10 cellular contexts compared by ENCODE assay signal in the genomic region with DNA sequence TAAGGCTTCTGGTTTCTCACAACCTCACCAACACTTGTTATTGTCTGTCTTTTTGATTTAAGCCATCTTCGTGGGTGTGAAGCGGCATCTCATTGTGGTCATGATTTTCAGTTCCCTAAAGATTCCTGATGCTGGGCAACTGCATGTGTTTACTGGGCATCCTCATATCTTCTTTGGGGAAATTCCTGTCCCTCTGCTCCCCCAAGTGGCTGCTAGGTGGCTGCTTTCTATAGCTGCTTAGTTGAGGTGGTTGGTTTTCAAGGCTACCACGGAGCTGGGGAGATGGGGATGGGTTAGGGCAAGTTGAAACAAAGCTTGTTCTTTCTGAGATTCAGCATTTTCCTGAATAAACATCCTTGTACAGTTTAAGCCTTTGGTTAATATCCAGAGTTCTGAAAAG.
DNase-seq lines count a peak whose midpoint lies in the region; ATAC-seq, FAIRE-seq and TF ChIP-seq lines count a peak whose summit lies in the region.
"Had no signal": no experiment of that assay in that cellular context is flagged by ENCODE, and none has a peak within 500 bp of the region (broad histone marks: within the 10 kb centered on the region; RNA-seq: fewer than 3 reads in every experiment).

No MANE protein-coding gene starts in this region.

- no peak overlapping the region for H3K27ac ChIP-seq in mesenchymal stem cell (ENCODE audit: low read length, poor library complexity, severe bottlenecking)
- H3K27ac ChIP-seq: lower lobe of right lung had no signal

- H3K9me3 Mint-ChIP-seq in MCF 10A (ENCODE audit: unreplicated experiment) = no peaks in the 10 kb centered on the region
- no peaks in the 10 kb centered on the region for H3K9me3 Mint-ChIP-seq in naive thymus-derived CD8-positive, alpha-beta T cell
- H3K9me3 Mint-ChIP-seq: activated naive CD8-positive, alpha-beta T cell treated with anti-CD3 and anti-CD28 coated beads, Interleukin-2, amount 10 ng/mL, durations not matched to agents 7 days and 5 days had no signal

- peak; percentile 68 for DNase-seq in HT-29 (ENCODE audit: low spot score)
- peak; percentile 68 for DNase-seq in MCF 10A (ENCODE audit: unreplicated experiment)
- DNase-seq in mesenchymal stem cell = peak; percentile 25
- DNase-seq in naive thymus-derived CD8-positive, alpha-beta T cell = no peak
- DNase-seq in glomerular visceral epithelial cell (ENCODE audit: extremely low spot score) = no peak
- DNase-seq: activated naive CD8-positive, alpha-beta T cell treated with anti-CD3 and anti-CD28 coated beads, Interleukin-2, amount 10 ng/mL, durations not matched to agents 7 days and 5 days; lower lobe of right lung had no signal

- POLR2A ChIA-PET in MCF 10A (lab: Yijun Ruan, JAX) = interaction anchor here (0.7 to 3.2 kb wide), 15 partner anchors 13 to 431 kb away, joined by 3 to 32 read pairs (median 4); a partner anchor contains a TSS
- POLR2A ChIA-PET in naive thymus-derived CD8-positive, alpha-beta T cell (lab: Charles Lee) = no interaction called here

- no peak overlapping the region for H2BK12ac ChIP-seq in mesenchymal stem cell (ENCODE audit: low read length in 2 of 2)

- H3K9me3 ChIP-seq in mesenchymal stem cell (ENCODE audit: control insufficient read depth, low read length) = no peaks in the 10 kb centered on the region
- H3K9me3 ChIP-seq: lower lobe of right lung had no signal

- no peaks in the 10 kb centered on the region for H3K36me3 ChIP-seq in mesenchymal stem cell (ENCODE audit: control insufficient read depth in 1 of 2, insufficient read depth in 2 of 2, low read depth in 1 of 2, low read length in 2 of 2)
- H3K36me3 ChIP-seq: lower lobe of right lung had no signal

- no peak overlapping the region for H3K18ac ChIP-seq in mesenchymal stem cell (ENCODE audit: low read depth in 1 of 2, low read length in 2 of 2)

- CTCF ChIA-PET in MCF 10A (lab: Yijun Ruan, JAX) = interaction anchor here (0.5 to 2.7 kb wide), 25 partner anchors 16 to 1696 kb away, joined by 3 to 27 read pairs (median 3); no protein-coding TSS in a partner anchor

- peak; percentile 37 for TF ChIP-seq CTCF in MCF 10A (IDR thresholded peaks at IDR 0.05; ENCODE audit: unreplicated experiment)

- H3K4me2 ChIP-seq in mesenchymal stem cell (ENCODE audit: low read length, poor library complexity, severe bottlenecking) = no peak overlapping the region

- peaks cover 6% of the 10 kb centered on the region for H3K4me1 ChIP-seq in mesenchymal stem cell (ENCODE audit: control insufficient read depth, insufficient read depth, low read depth, low read length)
- H3K4me1 ChIP-seq: lower lobe of right lung had no signal

- H3K27me3 Mint-ChIP-seq in MCF 10A (ENCODE audit: insufficient read depth, unreplicated experiment) = no peaks in the 10 kb centered on the region
- peaks cover 0 to 3% (median 0%) of the 10 kb centered on the region in 5 donors for H3K27me3 Mint-ChIP-seq in naive thymus-derived CD8-positive, alpha-beta T cell
- H3K27me3 Mint-ChIP-seq: activated naive CD8-positive, alpha-beta T cell treated with anti-CD3 and anti-CD28 coated beads, Interleukin-2, amount 10 ng/mL, durations not matched to agents 7 days and 5 days had no signal

- no peak overlapping the region for H4K91ac ChIP-seq in mesenchymal stem cell (ENCODE audit: low read length)

- no peak overlapping the region for H3K23ac ChIP-seq in mesenchymal stem cell (ENCODE audit: low read length in 2 of 2)

- no peak overlapping the region for H2BK15ac ChIP-seq in mesenchymal stem cell (ENCODE audit: low read depth, poor library complexity, severe bottlenecking)

- intact Hi-C loops in MCF 10A (cut with micrococcal nuclease) = loop anchor here (1.0 kb wide), 5 partner anchors 106 to 464 kb away; no protein-coding TSS in a partner anchor

- H3K4me3 Mint-ChIP-seq in MCF 10A (ENCODE audit: unreplicated experiment) = no peak overlapping the region
- no peak overlapping the region for H3K4me3 Mint-ChIP-seq in naive thymus-derived CD8-positive, alpha-beta T cell
- H3K4me3 Mint-ChIP-seq: activated naive CD8-positive, alpha-beta T cell treated with anti-CD3 and anti-CD28 coated beads, Interleukin-2, amount 10 ng/mL, durations not matched to agents 7 days and 5 days had no signal

- H3K4ac ChIP-seq in mesenchymal stem cell (ENCODE audit: low read depth in 1 of 2, low read length in 2 of 2) = no peak overlapping the region

- H3K14ac ChIP-seq in mesenchymal stem cell (ENCODE audit: low read length in 2 of 2) = no peak overlapping the region

- no peak overlapping the region for H2BK5ac ChIP-seq in mesenchymal stem cell (ENCODE audit: low read depth, low read length, poor library complexity, severe bottlenecking)

- H3K9ac ChIP-seq in mesenchymal stem cell (ENCODE audit: low read length) = no peak overlapping the region

- BruUV-seq in MCF 10A (replicated peaks; lab: Mats Ljungman, UMichigan) = no TSS peak

- no peak for ATAC-seq in HG02610 (IDR thresholded peaks at IDR 0.05; ENCODE audit: unreplicated experiment)
- ATAC-seq in naive thymus-derived CD8-positive, alpha-beta T cell = no peak
- no peak for ATAC-seq in GM21447 (IDR thresholded peaks at IDR 0.05; ENCODE audit: unreplicated experiment)
- ATAC-seq: lower lobe of right lung had no signal

- peaks cover 23% of the 10 kb centered on the region for H3K4me1 Mint-ChIP-seq in MCF 10A (ENCODE audit: insufficient read depth, unreplicated experiment)
- no peaks in the 10 kb centered on the region for H3K4me1 Mint-ChIP-seq in naive thymus-derived CD8-positive, alpha-beta T cell
- H3K4me1 Mint-ChIP-seq: activated naive CD8-positive, alpha-beta T cell treated with anti-CD3 and anti-CD28 coated beads, Interleukin-2, amount 10 ng/mL, durations not matched to agents 7 days and 5 days had no signal

- H4K8ac ChIP-seq in mesenchymal stem cell (ENCODE audit: low read length) = no peak overlapping the region

- 77% methylated on average over 3 of the region's 3 CpGs for WGBS in mesenchymal stem cell

- no peak overlapping the region for H2AK5ac ChIP-seq in mesenchymal stem cell (ENCODE audit: low read length, severe bottlenecking)

- H3K27ac Mint-ChIP-seq in MCF 10A (ENCODE audit: low read depth, unreplicated experiment) = no peak overlapping the region
- no peak overlapping the region for H3K27ac Mint-ChIP-seq in naive thymus-derived CD8-positive, alpha-beta T cell
- H3K27ac Mint-ChIP-seq: activated naive CD8-positive, alpha-beta T cell treated with anti-CD3 and anti-CD28 coated beads, Interleukin-2, amount 10 ng/mL, durations not matched to agents 7 days and 5 days had no signal

- H2AFZ ChIP-seq in mesenchymal stem cell (ENCODE audit: low read depth, low read length) = no peak overlapping the region

- peaks cover 0 to 46% of the 10 kb centered on the region in 2 experiments for H3K27me3 ChIP-seq in mesenchymal stem cell (ENCODE audit: control insufficient read depth in 1 of 2, insufficient read depth in 1 of 2, low read length in 2 of 2)

- no peak overlapping the region for H2BK120ac ChIP-seq in mesenchymal stem cell (ENCODE audit: low read depth, low read length)

- H3K36me3 Mint-ChIP-seq in MCF 10A (ENCODE audit: insufficient read depth, unreplicated experiment) = no peaks in the 10 kb centered on the region
- no peaks in the 10 kb centered on the region for H3K36me3 Mint-ChIP-seq in naive thymus-derived CD8-positive, alpha-beta T cell
- H3K36me3 Mint-ChIP-seq: activated naive CD8-positive, alpha-beta T cell treated with anti-CD3 and anti-CD28 coated beads, Interleukin-2, amount 10 ng/mL, durations not matched to agents 7 days and 5 days had no signal

- peak; percentile 13 for FAIRE-seq in G401.6 (lab: Jason Lieb, UNC)

- no peaks in the 10 kb centered on the region for H3K79me1 ChIP-seq in mesenchymal stem cell (replicated peaks; ENCODE audit: low read length, poor library complexity, severe bottlenecking)

- H3K4me3 ChIP-seq in mesenchymal stem cell (ENCODE audit: insufficient read depth in 1 of 2, low read depth in 1 of 2, low read length in 2 of 2) = no peak overlapping the region
- H3K4me3 ChIP-seq: lower lobe of right lung had no signal

Comparison
In these comparisons a context has a peak if more than half of its experiments do, and no peak if none do; other contexts are left out.
1. DNase-seq: peak in HT-29 (single experiment), MCF 10A (single experiment) and mesenchymal stem cell (single experiment); none in naive thymus-derived CD8-positive, alpha-beta T cell (0 of 10) and glomerular visceral epithelial cell (single experiment).